8 cellular contexts compared by ENCODE assay signal in the genomic region with DNA sequence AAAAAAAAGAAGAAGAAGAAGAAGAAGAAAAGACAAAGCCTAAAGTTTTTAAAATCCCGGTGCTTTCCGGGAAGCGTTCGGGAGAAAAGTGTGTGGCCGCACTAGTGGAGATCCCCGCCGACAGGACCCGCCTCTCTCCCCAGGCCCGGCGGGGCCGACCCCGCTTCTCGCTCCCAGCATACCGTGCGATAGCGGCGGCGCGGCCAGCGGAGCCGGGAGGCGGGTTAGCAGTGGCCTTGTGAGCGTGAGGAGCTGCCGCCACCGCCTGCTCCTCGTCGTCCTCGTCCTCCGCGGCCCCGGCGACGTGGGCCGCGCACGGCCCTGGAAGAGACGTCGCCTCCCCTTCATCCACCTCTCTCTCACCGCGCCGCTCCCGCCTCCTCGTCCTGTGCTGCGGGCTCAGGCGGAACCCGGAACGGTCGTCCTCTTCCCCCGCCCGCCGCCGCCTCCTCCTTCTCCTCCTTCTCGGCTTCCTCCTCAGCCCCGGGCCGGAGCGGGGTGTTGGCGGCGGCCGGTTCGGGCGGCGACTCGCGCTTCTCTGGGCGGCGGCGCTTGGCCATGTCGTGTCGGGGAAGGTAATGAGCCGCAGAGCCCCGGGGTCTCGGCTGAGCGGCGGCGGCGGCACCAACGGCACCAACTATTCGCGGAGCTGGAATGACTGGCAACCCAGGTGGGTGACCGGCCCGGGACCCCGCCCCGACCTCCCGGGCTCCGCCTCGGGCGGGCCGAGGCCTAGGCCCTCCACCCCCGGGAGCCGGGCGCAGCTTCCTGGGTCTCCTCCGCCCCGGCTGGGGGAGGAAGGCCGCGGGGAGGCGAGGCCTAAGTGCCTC.
A peak's percentile ranks its signal among the peaks of the same experiment; 100 is the strongest.
DNase-seq lines count a peak whose midpoint lies in the region; ATAC-seq, FAIRE-seq and TF ChIP-seq lines count a peak whose summit lies in the region.
"Not testable (repeated sequence)": the region's sequence is repeated elsewhere in the genome, so short reads cannot be mapped to it uniquely, and the experiment has no call there.

No MANE protein-coding gene starts in this region.

- ATAC-seq in GM21367 (IDR thresholded peaks at IDR 0.05; ENCODE audit: unreplicated experiment): peak; percentile 71

- peaks cover 17% of the 10 kb centered on the region for H3K79me2 ChIP-seq in OCI-LY7 (ENCODE audit: insufficient read depth, low read depth, low read length)
- H3K79me2 ChIP-seq in endothelial cell of umbilical vein (ENCODE audit: control insufficient read depth, insufficient read depth, low read length): not testable (repeated sequence)

- not testable (repeated sequence) for H3K27me3 ChIP-seq in endothelial cell of umbilical vein (ENCODE audit: control insufficient read depth in 2 of 2, insufficient read depth in 2 of 2, low read length in 2 of 2)

- POLR2A ChIA-PET in OCI-LY7 (lab: Charles Lee) (interaction anchor here (0.6 to 0.7 kb wide), 3 partner anchors 34 to 426 kb away, joined by 3 to 4 read pairs (median 3); partner anchors contain the start of gene CDR2), endothelial cell of umbilical vein (lab: Charles Lee) (interaction anchor here (0.7 to 1.2 kb wide), 2 partner anchors 66 to 83 kb away, joined by 3 to 8 read pairs; no protein-coding TSS in a partner anchor)

- not testable (repeated sequence) for TF ChIP-seq CTCF in OCI-LY7 (conservative IDR thresholded peaks at IDR 0.05; ENCODE audit: low read length); endothelial cell of umbilical vein (IDR thresholded peaks at IDR 0.05; ENCODE audit: extremely low read depth in 1 of 2, insufficient read depth in 1 of 2, low read depth in 1 of 2, low read length in 2 of 2)

- not testable (repeated sequence) for BruUV-seq in OCI-LY7 (replicated peaks; lab: Mats Ljungman, UMichigan); endothelial cell of umbilical vein (replicated peaks; lab: Mats Ljungman, UMichigan)

- peak overlapping the region; percentile 88 for H3K27ac ChIP-seq in OCI-LY7 (ENCODE audit: low read depth, low read length, poor library complexity, severe bottlenecking)
- H3K27ac ChIP-seq in endothelial cell of umbilical vein (ENCODE audit: insufficient read depth, low read depth, low read length): peak overlapping the region; percentile 60

- H3K36me3 ChIP-seq in OCI-LY7 (ENCODE audit: insufficient read depth, low read length); endothelial cell of umbilical vein (ENCODE audit: control insufficient read depth in 2 of 2, extremely low read depth in 1 of 2, insufficient read depth in 2 of 2, low read length in 2 of 2): not testable (repeated sequence)

- intact Hi-C loops in OCI-LY7 (cut with micrococcal nuclease; ENCODE audit: unreplicated experiment); endothelial cell of umbilical vein (cut with micrococcal nuclease): not testable (repeated sequence)

- not testable (repeated sequence) for H4K20me1 ChIP-seq in OCI-LY7 (ENCODE audit: insufficient read depth, low read length); endothelial cell of umbilical vein (replicated peaks; ENCODE audit: control insufficient read depth, extremely low read depth, insufficient read depth, low read length)

- H3K9me2 ChIP-seq in OCI-LY7 (ENCODE audit: insufficient read depth, low read length): not testable (repeated sequence)

- peak; percentile 73 for TF ChIP-seq POLR2A in endothelial cell of umbilical vein (IDR thresholded peaks at IDR 0.05; ENCODE audit: low read depth, low read length)

- FAIRE-seq in endothelial cell of umbilical vein (lab: Jason Lieb, UNC): not testable (repeated sequence)

- H3K4me3 ChIP-seq in OCI-LY7 (ENCODE audit: low read depth, low read length, poor library complexity, severe bottlenecking) (peak overlapping the region; percentile 81), endothelial cell of umbilical vein (replicated peaks in 1 of 3; ENCODE audit: insufficient read depth in 1 of 3, low read depth in 1 of 3, low read length in 3 of 3) (peak overlapping the region; percentile 65 to 89 (median 72))

- H3K4me2 ChIP-seq in OCI-LY7 (ENCODE audit: low read length): peak overlapping the region; percentile 60
- peak overlapping the region; percentile 62 for H3K4me2 ChIP-seq in endothelial cell of umbilical vein (ENCODE audit: insufficient read depth, low read length)

- CTCF ChIA-PET in OCI-LY7 (lab: Charles Lee; ENCODE audit: unreplicated experiment): not testable (repeated sequence)
- CTCF ChIA-PET in endothelial cell of umbilical vein (lab: Charles Lee): interaction anchor here (0.7 kb wide), 1 partner anchor 116 kb away, joined by 3 read pairs; no protein-coding TSS in a partner anchor

- peak overlapping the region; percentile 23 for H3K9ac ChIP-seq in endothelial cell of umbilical vein (replicated peaks; ENCODE audit: extremely low read depth, insufficient read depth, low read length)

- H3K9me3 ChIP-seq in OCI-LY7 (ENCODE audit: low read length); endothelial cell of umbilical vein (replicated peaks; ENCODE audit: control insufficient read depth, insufficient read depth, low read length): not testable (repeated sequence)

- H3K9me1 ChIP-seq in endothelial cell of umbilical vein (replicated peaks; ENCODE audit: control insufficient read depth, extremely low read depth, insufficient read depth, low read length): not testable (repeated sequence)

- DNase-seq in COLO829 (ENCODE audit: low spot score) (peak; percentile 21), HT1080 (ENCODE audit: low read depth) (peak; percentile 70), OCI-LY7 (ENCODE audit: low spot score) (peak; percentile 74), activated T-cell treated with anti-CD3 and anti-CD28 coated beads for 24 hours (ENCODE audit: low read depth) (peak; percentile 64), endothelial cell of umbilical vein (ENCODE audit: low read depth, low spot score) (peak; percentile 75), mesenteric fat pad (ENCODE audit: low spot score) (peak; percentile 92)
- peak; percentile 50 for DNase-seq in stimulated activated CD8-positive, alpha-beta memory T cell treated with anti-CD3 and anti-CD28 coated beads, Interleukin-12 subunit alpha, Interleukin-12 subunit beta, amount 100 ng/mL, for 1 hour (ENCODE audit: low read depth)

- dilution Hi-C loops in endothelial cell of umbilical vein (cut with MboI; ENCODE audit: extremely low pct_ligation_motif_present, low sequenced_read_pairs): not testable (repeated sequence)

- H2AFZ ChIP-seq in OCI-LY7 (ENCODE audit: low read length) (peak overlapping the region; percentile 66; the same call in 1 of the 2 replicates), endothelial cell of umbilical vein (ENCODE audit: low read depth, low read length) (peak overlapping the region; percentile 93)

- not testable (repeated sequence) for H3K4me1 ChIP-seq in OCI-LY7 (ENCODE audit: insufficient read depth, low read length, poor library complexity, severe bottlenecking); endothelial cell of umbilical vein (ENCODE audit: control insufficient read depth, extremely low read depth, insufficient read depth, low read length)

TF ChIP-seq in endothelial cell of umbilical vein, 7 proteins besides CTCF, POLR2A, EP300 and RAD21:
- peak; percentile 77 for TF ChIP-seq POLR2AphosphoS5 (IDR thresholded peaks at IDR 0.05; ENCODE audit: insufficient read depth, low read depth, low read length)

Comparison
In these comparisons a context has a peak if more than half of its experiments do, and no peak if none do; other contexts are left out.
1. Peak in every context shown above with its lines: DNase-seq, ATAC-seq, H3K4me3 ChIP-seq and H3K27ac ChIP-seq.
2. DNase-seq: peak in every context shown above with its lines; median percentile 92 in mesenteric fat pad; 75 in endothelial cell of umbilical vein; 74 in OCI-LY7; 70 in HT1080; 64 in activated T-cell treated with anti-CD3 and anti-CD28 coated beads for 24 hours; 50 in stimulated activated CD8-positive, alpha-beta memory T cell treated with anti-CD3 and anti-CD28 coated beads, Interleukin-12 subunit alpha, Interleukin-12 subunit beta, amount 100 ng/mL, for 1 hour; 21 in COLO829.